ENCODE assay signal across 8 cellular contexts in the genomic region with DNA sequence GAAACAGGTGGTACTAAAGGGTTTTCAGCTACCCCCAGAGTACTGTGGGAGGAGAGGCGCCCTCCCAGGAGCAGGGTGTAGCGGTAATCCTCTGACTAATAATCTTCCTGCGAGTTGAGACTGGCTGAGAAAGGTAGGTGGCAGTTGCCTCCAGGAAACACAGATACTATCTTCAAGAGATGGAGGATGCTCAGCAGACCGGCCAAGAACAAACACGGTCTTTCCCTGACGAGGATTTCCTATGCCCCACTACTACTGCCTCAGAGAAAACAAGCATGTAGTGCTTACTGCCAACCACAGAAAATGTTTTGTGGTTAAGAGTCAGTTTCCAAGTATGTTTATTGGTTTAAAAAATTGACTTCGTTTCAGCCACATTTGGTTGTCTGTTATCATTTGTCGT. TPM values are rescaled to one million over a fixed set of nuclear protein-coding genes. Genes with fewer than 3 reads are reported as not detected.
DNase-seq lines count a peak whose midpoint lies in the region; ATAC-seq and TF ChIP-seq lines count a peak whose summit lies in the region.

No MANE protein-coding gene starts in this region.

- intact Hi-C loops in HCT116 (cut with micrococcal nuclease): loop anchor here (10.0 kb wide), 1 partner anchor 292 kb away; no protein-coding TSS in a partner anchor
- intact Hi-C loops in naive thymus-derived CD4-positive, alpha-beta T cell (cut with micrococcal nuclease): loop anchor here (1.0 to 5.0 kb wide), 9 partner anchors 27 to 260 kb away; a partner anchor contains a TSS

- H3K4me3 Mint-ChIP-seq in activated naive CD4-positive, alpha-beta T cell treated with anti-CD3 and anti-CD28 coated beads, Interleukin-2, amount 10 ng/mL, durations not matched to agents 7 days and 5 days: peak overlapping the region; percentile 64
- H3K4me3 Mint-ChIP-seq in naive thymus-derived CD4-positive, alpha-beta T cell: peak overlapping the region; percentile 60 to 84 (median 74)

- H3K4me1 ChIP-seq in HCT116 (ENCODE audit: control insufficient read depth in 1 of 2, insufficient read depth in 2 of 2, low read length in 2 of 2): peaks cover 24 to 47% of the 10 kb centered on the region in 2 experiments
- H3K4me1 ChIP-seq in naive thymus-derived CD4-positive, alpha-beta T cell (ENCODE audit: control insufficient read depth in 2 of 2, insufficient read depth in 2 of 2, low read length in 2 of 2): peaks cover 23% of the 10 kb centered on the region in 2 donors

- peak; percentile 82 for DNase-seq in GM04504 (ENCODE audit: low read depth)
- DNase-seq in HCT116 (ENCODE audit: low read depth, low spot score): no peak
- peak; percentile 24 for DNase-seq in NCI-H226
- peak; percentile 78 for DNase-seq in activated naive CD4-positive, alpha-beta T cell treated with anti-CD3 and anti-CD28 coated beads, Interleukin-2, amount 10 ng/mL, durations not matched to agents 7 days and 5 days
- DNase-seq in naive thymus-derived CD4-positive, alpha-beta T cell: peak in 8 of 9 donors; percentile 54 to 81 (median 72)
- DNase-seq in erythroblast (lab: John Stamatoyannopoulos, UW): no peak
- DNase-seq in NCI-H1694 (lab: John Stamatoyannopoulos, UW): no peak
- DNase-seq in NCI-H1436 (lab: John Stamatoyannopoulos, UW): no peak

- peak overlapping the region; percentile 44; the same call in 1 of the 2 replicates for H3K4me2 ChIP-seq in HCT116 (ENCODE audit: low read length)

- no peak overlapping the region for H3K9ac ChIP-seq in HCT116 (ENCODE audit: low read length)

- H3K36me3 ChIP-seq in HCT116 (ENCODE audit: control insufficient read depth in 1 of 2, insufficient read depth in 2 of 2, low read length in 2 of 2): peaks cover 6% of the 10 kb centered on the region in 2 experiments; a peak in 3 of 4 replicates
- peaks cover 0 to 36% (median 5%) of the 10 kb centered on the region in 3 experiments for H3K36me3 ChIP-seq in naive thymus-derived CD4-positive, alpha-beta T cell (ENCODE audit: control insufficient read depth in 2 of 3, insufficient read depth in 3 of 3, low read length in 3 of 3)

- H3K27ac Mint-ChIP-seq in activated naive CD4-positive, alpha-beta T cell treated with anti-CD3 and anti-CD28 coated beads, Interleukin-2, amount 10 ng/mL, durations not matched to agents 7 days and 5 days: peak overlapping the region; percentile 93
- peak overlapping the region; percentile 73 to 97 (median 92) for H3K27ac Mint-ChIP-seq in naive thymus-derived CD4-positive, alpha-beta T cell

- H3K27ac ChIP-seq in HCT116 (ENCODE audit: low read depth, low read length): no peak overlapping the region
- H3K27ac ChIP-seq in naive thymus-derived CD4-positive, alpha-beta T cell (ENCODE audit: low read depth, low read length): peak overlapping the region; percentile 44

- no peaks in the 10 kb centered on the region for H3K9me3 Mint-ChIP-seq in activated naive CD4-positive, alpha-beta T cell treated with anti-CD3 and anti-CD28 coated beads, Interleukin-2, amount 10 ng/mL, durations not matched to agents 7 days and 5 days
- H3K9me3 Mint-ChIP-seq in naive thymus-derived CD4-positive, alpha-beta T cell: no peaks in the 10 kb centered on the region

- no peaks in the 10 kb centered on the region for H3K9me2 ChIP-seq in HCT116 (ENCODE audit: insufficient read depth)

- RAD21 ChIA-PET in HCT116 (lab: Charles Lee; ENCODE audit: low non-redundant PET in 1 of 2, low total read pairs in 2 of 2, uncharacterized antibody in 2 of 2, unreplicated experiment in 2 of 2): no interaction called here

- H3K27me3 Mint-ChIP-seq in activated naive CD4-positive, alpha-beta T cell treated with anti-CD3 and anti-CD28 coated beads, Interleukin-2, amount 10 ng/mL, durations not matched to agents 7 days and 5 days: no peaks in the 10 kb centered on the region
- H3K27me3 Mint-ChIP-seq in naive thymus-derived CD4-positive, alpha-beta T cell: no peaks in the 10 kb centered on the region

- peaks cover 67% of the 10 kb centered on the region for H3K4me1 Mint-ChIP-seq in activated naive CD4-positive, alpha-beta T cell treated with anti-CD3 and anti-CD28 coated beads, Interleukin-2, amount 10 ng/mL, durations not matched to agents 7 days and 5 days
- H3K4me1 Mint-ChIP-seq in naive thymus-derived CD4-positive, alpha-beta T cell: peaks cover 18 to 69% (median 38%) of the 10 kb centered on the region in 7 donors

- CTCF ChIA-PET in HCT116 (lab: Charles Lee): no interaction called here
- CTCF ChIA-PET in activated naive CD4-positive, alpha-beta T cell treated with anti-CD3 and anti-CD28 coated beads, Interleukin-2, amount 10 ng/mL, durations not matched to agents 7 days and 5 days (lab: Charles Lee): interaction anchor here (0.8 to 2.6 kb wide), 5 partner anchors 23 to 105 kb away, joined by 3 to 10 read pairs (median 4); no protein-coding TSS in a partner anchor
- CTCF ChIA-PET in naive thymus-derived CD4-positive, alpha-beta T cell (lab: Charles Lee): interaction anchor here (0.8 to 1.5 kb wide), 2 partner anchors 31 to 106 kb away, joined by 3 read pairs; no protein-coding TSS in a partner anchor

- peak; percentile 21; the same call in 1 of the 2 replicates for ATAC-seq in HCT116
- ATAC-seq in naive thymus-derived CD4-positive, alpha-beta T cell: peak; percentile 94

- TF ChIP-seq CTCF in HCT116 (IDR thresholded peaks at IDR 0.05 in 2 of 3, conservative IDR thresholded peaks at IDR 0.05 in 1 of 3; ENCODE audit: borderline replicate concordance in 1 of 3, insufficient read depth in 1 of 3, low read depth in 2 of 3, low read length in 2 of 3): no peak

- no peak overlapping the region for H2AFZ ChIP-seq in HCT116 (ENCODE audit: low read depth, low read length, poor library complexity, severe bottlenecking)

- no peaks in the 10 kb centered on the region for H4K20me1 ChIP-seq in HCT116 (ENCODE audit: insufficient read depth)

- TF ChIP-seq POLR2A in HCT116 (IDR thresholded peaks at IDR 0.05; ENCODE audit: borderline replicate concordance, extremely low read depth, insufficient read depth, insufficient read length) (no peak), erythroblast (IDR thresholded peaks at IDR 0.05; ENCODE audit: low read length) (no peak)

- H3K79me2 ChIP-seq in HCT116 (ENCODE audit: insufficient read depth, low read length): no peaks in the 10 kb centered on the region

- no peaks in the 10 kb centered on the region for H3K9me3 ChIP-seq in HCT116 (ENCODE audit: control insufficient read depth in 1 of 2, insufficient read depth in 1 of 2, low read depth in 1 of 2, low read length in 2 of 2)
- no peaks in the 10 kb centered on the region for H3K9me3 ChIP-seq in naive thymus-derived CD4-positive, alpha-beta T cell (ENCODE audit: control insufficient read depth in 2 of 3, low read length in 3 of 3)

- no peak overlapping the region for H3K4me3 ChIP-seq in HCT116 (replicated peaks in 1 of 2; ENCODE audit: low read depth in 1 of 2, low read length in 2 of 2)
- H3K4me3 ChIP-seq in naive thymus-derived CD4-positive, alpha-beta T cell (ENCODE audit: low read length): peak overlapping the region; percentile 32

- no peaks in the 10 kb centered on the region for H3K27me3 ChIP-seq in HCT116 (ENCODE audit: insufficient read depth, low read length)
- no peaks in the 10 kb centered on the region for H3K27me3 ChIP-seq in naive thymus-derived CD4-positive, alpha-beta T cell (ENCODE audit: control insufficient read depth in 2 of 2, insufficient read depth in 2 of 2, low read length in 2 of 2)

- no TSS peak for BruUV-seq in HCT116 (replicated peaks; lab: Mats Ljungman, UMichigan)

- peaks cover 62% of the 10 kb centered on the region for H3K36me3 Mint-ChIP-seq in activated naive CD4-positive, alpha-beta T cell treated with anti-CD3 and anti-CD28 coated beads, Interleukin-2, amount 10 ng/mL, durations not matched to agents 7 days and 5 days
- H3K36me3 Mint-ChIP-seq in naive thymus-derived CD4-positive, alpha-beta T cell: peaks cover 10 to 38% (median 22%) of the 10 kb centered on the region in 5 donors

- POLR2A ChIA-PET in HCT116 (lab: Charles Lee): no interaction called here
- POLR2A ChIA-PET in naive thymus-derived CD4-positive, alpha-beta T cell (lab: Charles Lee): interaction anchor here (0.8 to 1.0 kb wide), 2 partner anchors 9 to 37 kb away, joined by 3 to 5 read pairs; no protein-coding TSS in a partner anchor

- peak; percentile 27; the same call in 1 of the 2 replicates for TF ChIP-seq RAD21 in HCT116 (IDR thresholded peaks at IDR 0.05; ENCODE audit: low read depth)

TF ChIP-seq in HCT116, 20 proteins besides CTCF, POLR2A, EP300 and RAD21 (continues in another document):
- TF ChIP-seq TCF7L2 (IDR thresholded peaks at IDR 0.05; ENCODE audit: borderline replicate concordance, extremely low read depth, insufficient read depth, insufficient read length) (no peak), FOSL1 (IDR thresholded peaks at IDR 0.05; ENCODE audit: low read depth) (no peak), CBX3 (IDR thresholded peaks at IDR 0.05; ENCODE audit: low read depth) (no peak), SRF (IDR thresholded peaks at IDR 0.05; ENCODE audit: low read depth) (no peak), POLR2AphosphoS5 (IDR thresholded peaks at IDR 0.05; ENCODE audit: low read depth, low read length) (no peak), ZNF274 (IDR thresholded peaks at IDR 0.05; ENCODE audit: low read depth, low read length) (no peak), CEBPB (IDR thresholded peaks at IDR 0.05; ENCODE audit: low read depth) (no peak), EZH2 (IDR thresholded peaks at IDR 0.05) (no peak), SP1 (IDR thresholded peaks at IDR 0.05; ENCODE audit: low read depth) (no peak)
- TF ChIP-seq, protein P1, sequence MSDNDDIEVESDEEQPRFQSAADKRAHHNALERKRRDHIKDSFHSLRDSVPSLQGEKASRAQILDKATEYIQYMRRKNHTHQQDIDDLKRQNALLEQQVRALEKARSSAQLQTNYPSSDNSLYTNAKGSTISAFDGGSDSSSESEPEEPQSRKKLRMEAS (IDR thresholded peaks at IDR 0.05): no peak

RNA-seq across cellular contexts. Expression of a gene that starts 26.8 kb away (rescaled TPM):
- total RNA-seq in HCT116 (2021; ENCODE audit: unreplicated experiment): 32.9 TPM
- 14.4 and 17.0 TPM in 2 replicates for polyA plus RNA-seq in HCT116 (2012)
- 10 to 100 TPM; 34.6 to 48.2 (median 47.7) TPM for total RNA-seq in naive thymus-derived CD4-positive, alpha-beta T cell
- polyA plus RNA-seq in naive thymus-derived CD4-positive, alpha-beta T cell: 10 to 100 TPM; 40.3 to 40.4 TPM

RNA-seq across cellular contexts. Expression of a gene that starts 38.0 kb away (rescaled TPM):
- total RNA-seq in HCT116 (2021; ENCODE audit: unreplicated experiment): 42.0 TPM
- polyA plus RNA-seq in HCT116 (2012): 22.8 and 32.1 TPM in 2 replicates
- 10 to 100 TPM in 3 of 5 experiments, 1 to 10 TPM in 2; 3.5 to 34.7 (median 10.3) TPM for total RNA-seq in naive thymus-derived CD4-positive, alpha-beta T cell
- 10 to 100 TPM; 21.5 to 22.5 TPM for polyA plus RNA-seq in naive thymus-derived CD4-positive, alpha-beta T cell

RNA-seq across cellular contexts. Expression of a gene that starts 42.0 kb away (rescaled TPM):
- 0.59 TPM for total RNA-seq in HCT116 (2021; ENCODE audit: unreplicated experiment)
- polyA plus RNA-seq in HCT116 (2012): 0.11 and 0.39 TPM in 2 replicates
- 1 to 10 TPM; 1.2 to 7.5 (median 1.6) TPM for total RNA-seq in naive thymus-derived CD4-positive, alpha-beta T cell
- 10 to 100 TPM in 1 of 2 donors, 1 to 10 TPM in 1; 2.4 to 10.6 TPM for polyA plus RNA-seq in naive thymus-derived CD4-positive, alpha-beta T cell

Comparison
In these comparisons a context has a peak if more than half of its experiments do, and no peak if none do; other contexts are left out.
1. DNase-seq: peak in GM04504 (single experiment), NCI-H226 (single experiment), activated naive CD4-positive, alpha-beta T cell treated with anti-CD3 and anti-CD28 coated beads, Interleukin-2, amount 10 ng/mL, durations not matched to agents 7 days and 5 days (single experiment) and naive thymus-derived CD4-positive, alpha-beta T cell (8 of 9); none in HCT116 (single experiment), erythroblast (0 of 2), NCI-H1694 (single experiment) and NCI-H1436 (single experiment).